In the genomic region with DNA sequence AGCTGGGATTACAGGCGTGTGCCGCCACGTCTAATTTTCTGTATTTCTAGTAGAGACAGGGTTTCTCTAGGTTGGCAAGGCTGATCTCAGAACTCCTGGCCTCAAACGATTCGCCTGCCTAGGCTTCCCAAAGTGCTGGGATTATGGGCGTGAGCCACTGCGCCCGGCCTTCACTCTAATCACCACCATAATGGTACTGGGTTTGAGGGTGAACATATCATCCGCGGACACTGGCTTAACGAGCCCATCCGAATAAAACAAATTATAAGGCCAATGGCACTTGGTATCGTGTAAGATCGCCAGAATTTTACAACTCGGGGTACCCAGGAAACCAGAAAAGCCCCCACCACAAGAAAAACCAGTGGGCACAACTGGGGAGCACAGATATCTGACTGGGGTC, we compare ENCODE assay signal across 1 cellular context.
TF ChIP-seq lines count a peak whose summit lies in the region.

No MANE protein-coding gene starts in this region.

TF ChIP-seq in HEK293, 187 proteins besides CTCF, POLR2A, EP300 and RAD21 (continued from another document):
- TF ChIP-seq, protein P1, sequence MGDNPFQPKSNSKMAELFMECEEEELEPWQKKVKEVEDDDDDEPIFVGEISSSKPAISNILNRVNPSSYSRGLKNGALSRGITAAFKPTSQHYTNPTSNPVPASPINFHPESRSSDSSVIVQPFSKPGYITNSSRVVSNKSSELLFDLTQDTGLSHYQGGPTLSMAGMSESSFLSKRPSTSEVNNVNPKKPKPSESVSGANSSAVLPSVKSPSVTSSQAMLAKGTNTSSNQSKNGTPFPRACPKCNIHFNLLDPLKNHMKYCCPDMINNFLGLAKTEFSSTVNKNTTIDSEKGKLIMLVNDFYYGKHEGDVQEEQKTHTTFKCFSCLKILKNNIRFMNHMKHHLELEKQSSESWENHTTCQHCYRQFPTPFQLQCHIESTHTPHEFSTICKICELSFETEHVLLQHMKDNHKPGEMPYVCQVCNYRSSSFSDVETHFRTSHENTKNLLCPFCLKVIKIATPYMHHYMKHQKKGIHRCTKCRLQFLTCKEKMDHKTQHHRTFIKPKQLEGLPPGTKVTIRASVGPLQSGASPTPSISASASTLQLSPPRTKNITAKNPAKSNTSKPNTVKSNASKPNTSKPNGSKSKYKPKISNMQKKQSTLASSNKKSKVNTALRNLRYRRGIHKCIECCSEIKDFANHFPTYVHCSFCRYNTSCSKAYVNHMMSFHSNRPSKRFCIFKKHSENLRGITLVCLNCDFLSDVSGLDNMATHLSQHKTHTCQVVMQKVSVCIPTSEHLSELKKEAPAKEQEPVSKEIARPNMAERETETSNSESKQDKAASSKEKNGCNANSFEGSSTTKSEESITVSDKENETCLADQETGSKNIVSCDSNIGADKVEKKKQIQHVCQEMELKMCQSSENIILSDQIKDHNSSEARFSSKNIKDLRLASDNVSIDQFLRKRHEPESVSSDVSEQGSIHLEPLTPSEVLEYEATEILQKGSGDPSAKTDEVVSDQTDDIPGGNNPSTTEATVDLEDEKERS (tag by site-specific recombination; IDR thresholded peaks at IDR 0.05): no peak
